In the genomic region with DNA sequence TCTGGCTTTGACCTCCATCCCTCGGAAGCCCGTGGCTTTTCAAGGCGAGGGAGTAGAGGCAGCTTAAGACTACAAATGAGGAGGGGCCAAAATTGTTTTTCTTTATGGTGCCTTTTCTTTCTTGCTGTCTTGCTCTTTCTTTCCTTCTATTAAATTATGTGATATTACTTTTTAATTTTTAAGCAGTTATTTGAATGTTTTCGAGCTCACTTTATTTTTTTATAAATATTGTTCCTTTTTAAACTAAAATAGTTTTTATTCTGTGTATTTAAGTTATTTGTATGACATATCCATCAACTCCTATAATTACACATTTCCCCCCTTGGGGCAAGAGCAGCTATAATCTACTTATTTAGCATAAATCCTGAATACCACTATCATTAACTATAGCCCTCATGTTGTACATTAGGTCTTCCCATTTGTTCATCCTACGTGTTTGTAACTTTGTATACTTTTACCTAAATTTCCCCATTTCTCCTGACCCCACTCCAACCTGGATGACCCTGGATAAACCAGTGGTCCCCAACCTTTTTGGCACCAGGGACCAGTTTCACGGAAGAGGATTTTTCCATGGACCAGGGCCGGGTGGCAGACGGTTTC, we compare ENCODE assay signal across 9 cellular contexts. TPM values are rescaled to one million over a fixed set of nuclear protein-coding genes. Genes with fewer than 3 reads are reported as not detected.
DNase-seq lines count a peak whose midpoint lies in the region; ATAC-seq, FAIRE-seq and TF ChIP-seq lines count a peak whose summit lies in the region.
"Had no signal": no experiment of that assay in that cellular context is flagged by ENCODE, and none has a peak within 500 bp of the region (broad histone marks: within the 10 kb centered on the region; RNA-seq: fewer than 3 reads in every experiment).

No MANE protein-coding gene starts in this region.

- H3K4me1 Mint-ChIP-seq in activated naive CD4-positive, alpha-beta T cell treated with anti-CD3 and anti-CD28 coated beads, Interleukin-2, amount 50 U/mL, for 24 hours, result peaks cover 60% of the 10 kb centered on the region
- peaks cover 56% of the 10 kb centered on the region for H3K4me1 Mint-ChIP-seq in activated naive CD8-positive, alpha-beta T cell treated with anti-CD3 and anti-CD28 coated beads, Interleukin-2, amount 10 ng/mL, durations not matched to agents 7 days and 5 days

- H3K4me1 ChIP-seq in HepG2 (ENCODE audit: insufficient read depth, low read length) (peaks cover 62% of the 10 kb centered on the region), upper lobe of right lung (peaks cover 27% of the 10 kb centered on the region)

- H3K79me2 ChIP-seq in HepG2 (ENCODE audit: insufficient read depth, low read length), result peaks cover 43% of the 10 kb centered on the region

- CTCF ChIA-PET in HepG2 (lab: Yijun Ruan, JAX; ENCODE audit: low intra/inter-chr PET ratio, low total read pairs), result no interaction called here

- peak overlapping the region; percentile 88 for H3K27ac Mint-ChIP-seq in activated naive CD4-positive, alpha-beta T cell treated with anti-CD3 and anti-CD28 coated beads, Interleukin-2, amount 50 U/mL, for 24 hours
- H3K27ac Mint-ChIP-seq in activated naive CD8-positive, alpha-beta T cell treated with anti-CD3 and anti-CD28 coated beads, Interleukin-2, amount 10 ng/mL, durations not matched to agents 7 days and 5 days, result peak overlapping the region; percentile 99

- H3K9me3 ChIP-seq in HepG2 (ENCODE audit: low read length) (no peaks in the 10 kb centered on the region), upper lobe of right lung (no peaks in the 10 kb centered on the region)

- H4K20me1 ChIP-seq in HepG2 (ENCODE audit: insufficient read depth, low read length), result no peaks in the 10 kb centered on the region

- TF ChIP-seq RAD21 in HepG2 (CRISPR knock-in tag; IDR thresholded peaks at IDR 0.05), result no peak

- peak overlapping the region; percentile 87; the same call in 1 of the 2 replicates for H3K9ac ChIP-seq in HepG2 (ENCODE audit: insufficient read depth, low read depth, low read length)

- no peak for ATAC-seq in activated naive CD8-positive, alpha-beta T cell treated with anti-CD3 and anti-CD28 coated beads, Interleukin-2, amount 10 ng/mL, durations not matched to agents 7 days and 5 days (ENCODE audit: low read depth)
- ATAC-seq in HepG2, result no peak
- no peak for ATAC-seq in upper lobe of right lung

- H3K4me3 ChIP-seq in HepG2 (replicated peaks in 1 of 3; ENCODE audit: insufficient read depth in 1 of 3, low read depth in 2 of 3, low read length in 3 of 3), result peak overlapping the region; percentile 89 to 93 (median 91)
- H3K4me3 ChIP-seq in upper lobe of right lung, result peak overlapping the region; percentile 80

- H3K4me2 ChIP-seq in HepG2 (ENCODE audit: low read depth, low read length), result peak overlapping the region; percentile 86

- H3K4me3 Mint-ChIP-seq in activated naive CD4-positive, alpha-beta T cell treated with anti-CD3 and anti-CD28 coated beads, Interleukin-2, amount 50 U/mL, for 24 hours, result peak overlapping the region; percentile 94
- peak overlapping the region; percentile 100 for H3K4me3 Mint-ChIP-seq in activated naive CD8-positive, alpha-beta T cell treated with anti-CD3 and anti-CD28 coated beads, Interleukin-2, amount 10 ng/mL, durations not matched to agents 7 days and 5 days

- peak overlapping the region; percentile 73 for H2AFZ ChIP-seq in HepG2 (ENCODE audit: low read length)

- no peak for DNase-seq in activated naive CD4-positive, alpha-beta T cell (lab: John Stamatoyannopoulos, UW)
- DNase-seq in activated naive CD8-positive, alpha-beta T cell treated with anti-CD3 and anti-CD28 coated beads, Interleukin-2, amount 10 ng/mL, durations not matched to agents 7 days and 5 days, result no peak
- DNase-seq in HepG2 (ENCODE audit: low spot score) (no peak), upper lobe of right lung (no peak), NK-92 (lab: John Stamatoyannopoulos, UW; ENCODE audit: unreplicated experiment) (no peak), MV-4-11 (lab: John Stamatoyannopoulos, UW) (no peak), HuH-7.5 (ENCODE audit: low spot score) (no peak)

- FAIRE-seq in HepG2 (lab: Jason Lieb, UNC), result no peak
- FAIRE-seq: G401.6 had no signal

- TF ChIP-seq EP300 in HepG2 (IDR thresholded peaks at IDR 0.05; ENCODE audit: low read depth in 2 of 2, low read length in 2 of 2), result no peak
- TF ChIP-seq EP300 in HepG2 (CRISPR knock-in tag; IDR thresholded peaks at IDR 0.05; ENCODE audit: borderline replicate concordance), result no peak

- BruUV-seq in HepG2 (replicated peaks; lab: Mats Ljungman, UMichigan), result TSS peak; percentile 93

- H3K9me3 Mint-ChIP-seq in activated naive CD4-positive, alpha-beta T cell treated with anti-CD3 and anti-CD28 coated beads, Interleukin-2, amount 50 U/mL, for 24 hours, result no peaks in the 10 kb centered on the region
- H3K9me3 Mint-ChIP-seq in activated naive CD8-positive, alpha-beta T cell treated with anti-CD3 and anti-CD28 coated beads, Interleukin-2, amount 10 ng/mL, durations not matched to agents 7 days and 5 days, result no peaks in the 10 kb centered on the region

- peaks cover 1% of the 10 kb centered on the region for H3K36me3 Mint-ChIP-seq in activated naive CD4-positive, alpha-beta T cell treated with anti-CD3 and anti-CD28 coated beads, Interleukin-2, amount 50 U/mL, for 24 hours
- H3K36me3 Mint-ChIP-seq in activated naive CD8-positive, alpha-beta T cell treated with anti-CD3 and anti-CD28 coated beads, Interleukin-2, amount 10 ng/mL, durations not matched to agents 7 days and 5 days, result peaks cover 37% of the 10 kb centered on the region

- 53% methylated on average over 8 of the region's 8 CpGs for WGBS in HepG2 (ENCODE audit: low lambda C conversion rate)

- no peak for TF ChIP-seq CTCF in HepG2 (CRISPR knock-in tag; IDR thresholded peaks at IDR 0.05)
- no peak for TF ChIP-seq CTCF in upper lobe of right lung (IDR thresholded peaks at IDR 0.05)

- no peaks in the 10 kb centered on the region for H3K27me3 Mint-ChIP-seq in activated naive CD4-positive, alpha-beta T cell treated with anti-CD3 and anti-CD28 coated beads, Interleukin-2, amount 50 U/mL, for 24 hours
- no peaks in the 10 kb centered on the region for H3K27me3 Mint-ChIP-seq in activated naive CD8-positive, alpha-beta T cell treated with anti-CD3 and anti-CD28 coated beads, Interleukin-2, amount 10 ng/mL, durations not matched to agents 7 days and 5 days

- H3K27ac ChIP-seq in HepG2 (ENCODE audit: extremely low read length, insufficient read depth, low read length) (peak overlapping the region; percentile 88), upper lobe of right lung (peak overlapping the region; percentile 97)

- H3K27me3 ChIP-seq in HepG2 (ENCODE audit: control insufficient read depth in 1 of 2, insufficient read depth in 2 of 2, low read length in 2 of 2) (no peaks in the 10 kb centered on the region), upper lobe of right lung (no peaks in the 10 kb centered on the region)

- in situ Hi-C loops in HepG2 (cut with HindIII; ENCODE audit: extremely low pct_ligation_motif_present, low pct_unique_long_range_greater_than_20kb), result no loop called here

- intact Hi-C loops in HepG2 (cut with micrococcal nuclease; ENCODE audit: unreplicated experiment) (loop anchor here (5.0 kb wide), 1 partner anchor 37 kb away; no protein-coding TSS in a partner anchor), upper lobe of right lung (cut with DNase I) (no loop called here)

- TF ChIP-seq POLR2A in HepG2 (IDR thresholded peaks at IDR 0.05; ENCODE audit: insufficient read depth in 1 of 2, low read depth in 2 of 2, low read length in 2 of 2), result no peak

- H3K36me3 ChIP-seq in HepG2 (replicated peaks in 1 of 2; ENCODE audit: control insufficient read depth in 1 of 2, insufficient read depth in 2 of 2, low read length in 2 of 2) (no peaks in the 10 kb centered on the region), upper lobe of right lung (no peaks in the 10 kb centered on the region)

- POLR2A ChIA-PET in activated naive CD8-positive, alpha-beta T cell treated with anti-CD3 and anti-CD28 coated beads, Interleukin-2, amount 10 ng/mL, durations not matched to agents 7 days and 5 days (lab: Charles Lee), result interaction anchor here (0.7 to 3.3 kb wide), 9 partner anchors 9 to 76 kb away, joined by 3 to 31 read pairs (median 5); a partner anchor contains a TSS
- POLR2A ChIA-PET in HepG2 (lab: Yijun Ruan, JAX), result interaction anchor here (0.8 to 2.0 kb wide), 5 partner anchors 30 to 355 kb away, joined by 3 to 14 read pairs (median 3); no protein-coding TSS in a partner anchor

RNA-seq across cellular contexts. Expression of a gene that starts 0.6 kb away (rescaled TPM):
- total RNA-seq in activated naive CD8-positive, alpha-beta T cell treated with anti-CD3 and anti-CD28 coated beads, Interleukin-2, amount 10 ng/mL, durations not matched to agents 7 days and 5 days, result 100 to 1,000 TPM; 172 to 177 TPM
- total RNA-seq in HepG2 (2016; rRNA removed; fragmentation: Illumina TruSeq; extraction: Trizol), result 34.1 and 44.3 TPM in 2 replicates
- total RNA-seq in HepG2 (2016; cell fraction: cytosol; rRNA removed; fragmentation: Illumina TruSeq; extraction: Trizol; ENCODE audit: low read depth), result 8.3 and 8.7 TPM in 2 replicates
- total RNA-seq in HepG2 (2016; cell fraction: insoluble cytoplasmic fraction; rRNA removed; fragmentation: Illumina TruSeq; extraction: Trizol), result 31.6 and 41.7 TPM in 2 replicates
- total RNA-seq in HepG2 (2016; cell fraction: membrane; rRNA removed; fragmentation: Illumina TruSeq; extraction: Trizol), result 13.6 and 15.2 TPM in 2 replicates
- total RNA-seq in HepG2 (2016; cell fraction: nucleus; rRNA removed; fragmentation: Illumina TruSeq; extraction: Trizol), result 28.8 and 32.0 TPM in 2 replicates
- 25.0 and 33.8 TPM in 2 replicates for polyA plus RNA-seq in HepG2 (2011; rRNA removed)
- 27.9 and 28.3 TPM in 2 replicates for polyA plus RNA-seq in HepG2 (2011; cell fraction: cytosol; rRNA removed)
- polyA plus RNA-seq in HepG2 (2011; cell fraction: nucleus; rRNA removed), result 27.5 and 28.3 TPM in 2 replicates
- 28.5 and 29.8 TPM in 2 replicates for polyA plus RNA-seq in HepG2 (2012)
- 3.7 and 4.0 TPM in 2 replicates for polyA plus RNA-seq in HepG2 (2016; cell fraction: cytosol; fragmentation: Illumina TruSeq; extraction: Trizol; ENCODE audit: low read depth)
- polyA plus RNA-seq in HepG2 (2016; cell fraction: insoluble cytoplasmic fraction; fragmentation: Illumina TruSeq; extraction: Trizol; ENCODE audit: low read depth), result 43.4 and 44.5 TPM in 2 replicates
- polyA plus RNA-seq in HepG2 (2016; cell fraction: membrane; fragmentation: Illumina TruSeq; extraction: Trizol; ENCODE audit: low read depth), result 7.9 and 8.7 TPM in 2 replicates
- 26.5 and 28.3 TPM in 2 replicates for polyA plus RNA-seq in HepG2 (2016; cell fraction: nucleus; fragmentation: Illumina TruSeq; extraction: Trizol; ENCODE audit: insufficient read depth, low read depth)
- 19.7 and 37.7 TPM in 2 replicates for polyA minus RNA-seq in HepG2 (2011; rRNA and poly(A)+ RNA removed; ENCODE audit: low replicate concordance)
- polyA minus RNA-seq in HepG2 (2011; cell fraction: cytosol; rRNA and poly(A)+ RNA removed), result 18.0 and 20.0 TPM in 2 replicates
- polyA minus RNA-seq in HepG2 (2011; cell fraction: nucleus; rRNA and poly(A)+ RNA removed), result 134 and 140 TPM in 2 replicates
- 165 TPM for total RNA-seq in upper lobe of right lung
